Comparison of ENCODE assay signal across 1 cellular context in the genomic region with DNA sequence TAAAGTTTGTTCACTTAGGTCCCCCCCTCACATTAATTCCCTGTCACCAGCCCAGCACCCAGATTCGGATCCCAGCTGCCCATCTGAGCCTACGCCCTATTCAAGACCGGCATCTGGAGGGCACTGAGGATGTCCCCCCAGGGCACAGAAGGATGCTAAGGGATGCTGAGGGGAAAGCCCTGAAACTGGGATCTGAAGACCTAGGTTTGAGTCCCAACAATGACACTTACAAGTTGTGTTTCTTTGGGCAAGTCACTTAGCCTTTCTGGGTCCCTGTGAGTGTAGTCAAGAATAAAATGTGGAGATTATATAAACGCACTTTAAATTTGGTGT.
A peak's percentile ranks its signal among the peaks of the same experiment; 100 is the strongest.
TF ChIP-seq lines count a peak whose summit lies in the region.

No MANE protein-coding gene starts in this region.

TF ChIP-seq in HepG2, 621 proteins besides CTCF, POLR2A, EP300 and RAD21:
- no peak for TF ChIP-seq ZBTB33 (CRISPR knock-in tag; IDR thresholded peaks at IDR 0.05)
- TF ChIP-seq CHD4 (IDR thresholded peaks at IDR 0.05; ENCODE audit: borderline replicate concordance, low read length) = no peak
- TF ChIP-seq ELF3 (CRISPR knock-in tag; IDR thresholded peaks at IDR 0.05) = 0 out of 2 replicates have a peak, but pooled peaks have one; percentile 4
- TF ChIP-seq ZNF83 (CRISPR knock-in tag; IDR thresholded peaks at IDR 0.05; ENCODE audit: borderline replicate concordance) = no peak
- no peak for TF ChIP-seq HOXA9 (CRISPR knock-in tag; IDR thresholded peaks at IDR 0.05; ENCODE audit: borderline replicate concordance)
- no peak for TF ChIP-seq JUND (CRISPR knock-in tag; IDR thresholded peaks at IDR 0.05)
